In genomic region chr13:26423634-26424033, GRCh38 we compare ENCODE assay signal across 14 cellular contexts.
DNase-seq lines count a peak whose midpoint lies in the region; ATAC-seq and TF ChIP-seq lines count a peak whose summit lies in the region.
"Had no signal": no experiment of that assay in that cellular context is flagged by ENCODE, and none has a peak within 500 bp of the region (broad histone marks: within the 10 kb centered on the region; RNA-seq: fewer than 3 reads in every experiment).

No MANE protein-coding gene starts in this region.

- no peaks in the 10 kb centered on the region for H3K4me1 Mint-ChIP-seq in natural killer cell treated with Interleukin-12 subunit alpha and Interleukin-12 subunit beta and Interleukin-15 and Interleukin-18, amount 100 ng/mL, for 72 hours (ENCODE audit: low read depth in 2 of 2)

- no peaks in the 10 kb centered on the region for H3K36me3 Mint-ChIP-seq in natural killer cell treated with Interleukin-12 subunit alpha and Interleukin-12 subunit beta and Interleukin-15 and Interleukin-18, amount 100 ng/mL, for 72 hours

- peak overlapping the region; percentile 85 to 92 for H3K27ac ChIP-seq in coronary artery
- peak overlapping the region; percentile 44 for H3K27ac ChIP-seq in skeletal muscle tissue (ENCODE audit: low read depth, low read length)
- H3K27ac ChIP-seq in adrenal gland, result no peak overlapping the region

- peaks cover 10 to 24% of the 10 kb centered on the region in 2 donors for H3K27me3 Mint-ChIP-seq in natural killer cell treated with Interleukin-12 subunit alpha and Interleukin-12 subunit beta and Interleukin-15 and Interleukin-18, amount 100 ng/mL, for 72 hours

- no peak for TF ChIP-seq POLR2A in adrenal gland (IDR thresholded peaks at IDR 0.05)

- H3K9ac ChIP-seq in skeletal muscle tissue (ENCODE audit: low read depth in 1 of 3, low read length in 3 of 3), result no peak overlapping the region

- intact Hi-C loops in adrenal gland (cut with DNase I), result no loop called here

- H3K9me3 ChIP-seq in skeletal muscle tissue (ENCODE audit: control insufficient read depth in 3 of 3, low read length in 3 of 3) (no peaks in the 10 kb centered on the region), adrenal gland (replicated peaks in 1 of 3) (no peaks in the 10 kb centered on the region)
- H3K9me3 ChIP-seq: HAP-1 had no signal

- no peak overlapping the region for H3K4me3 Mint-ChIP-seq in natural killer cell treated with Interleukin-12 subunit alpha and Interleukin-12 subunit beta and Interleukin-15 and Interleukin-18, amount 100 ng/mL, for 72 hours
- H3K4me3 Mint-ChIP-seq: activated CD8-positive, alpha-beta T cell treated with anti-CD3 and anti-CD28 coated beads, Interleukin-2, amount 10 ng/mL, durations not matched to agents 7 days and 5 days; activated naive CD4-positive, alpha-beta T cell treated with anti-CD3 and anti-CD28 coated beads for 36 hours had no signal

- no peaks in the 10 kb centered on the region for H3K36me3 ChIP-seq in skeletal muscle tissue (ENCODE audit: control insufficient read depth in 3 of 3, insufficient read depth in 3 of 3, low read length in 3 of 3)
- H3K36me3 ChIP-seq in adrenal gland (replicated peaks in 1 of 2), result no peaks in the 10 kb centered on the region
- H3K36me3 ChIP-seq: HAP-1 had no signal

- H3K9me3 Mint-ChIP-seq in natural killer cell treated with Interleukin-12 subunit alpha and Interleukin-12 subunit beta and Interleukin-15 and Interleukin-18, amount 100 ng/mL, for 72 hours, result no peaks in the 10 kb centered on the region
- H3K9me3 Mint-ChIP-seq: activated naive CD4-positive, alpha-beta T cell treated with anti-CD3 and anti-CD28 coated beads for 36 hours had no signal

- H3K4me3 ChIP-seq in coronary artery (peak overlapping the region; percentile 37), skeletal muscle tissue (ENCODE audit: low read length in 3 of 3) (no peak overlapping the region), adrenal gland (no peak overlapping the region)
- H3K4me3 ChIP-seq: HAP-1 had no signal

- peaks cover 0 to 13% (median 6%) of the 10 kb centered on the region in 3 donors for H3K4me1 ChIP-seq in skeletal muscle tissue (ENCODE audit: control insufficient read depth in 3 of 3, insufficient read depth in 3 of 3, low read length in 3 of 3)
- H3K4me1 ChIP-seq in adrenal gland (replicated peaks in 1 of 2), result no peaks in the 10 kb centered on the region
- H3K4me1 ChIP-seq: HAP-1 had no signal

- no peak for ATAC-seq in HG03039 (IDR thresholded peaks at IDR 0.05; ENCODE audit: unreplicated experiment)
- no peak for ATAC-seq in natural killer cell treated with Interleukin-12 subunit alpha and Interleukin-12 subunit beta and Interleukin-15 and Interleukin-18, amount 100 ng/mL, for 72 hours
- ATAC-seq: activated CD8-positive, alpha-beta T cell treated with anti-CD3 and anti-CD28 coated beads, Interleukin-2, amount 10 ng/mL, durations not matched to agents 7 days and 5 days had no signal

- no peak overlapping the region for H3K27ac Mint-ChIP-seq in natural killer cell treated with Interleukin-12 subunit alpha and Interleukin-12 subunit beta and Interleukin-15 and Interleukin-18, amount 100 ng/mL, for 72 hours
- H3K27ac Mint-ChIP-seq: activated CD8-positive, alpha-beta T cell treated with anti-CD3 and anti-CD28 coated beads, Interleukin-2, amount 10 ng/mL, durations not matched to agents 7 days and 5 days; activated naive CD4-positive, alpha-beta T cell treated with anti-CD3 and anti-CD28 coated beads for 36 hours had no signal

- WGBS in adrenal gland, 4 donors, result 50 to 57% (median 51%) methylated on average over 3 of the region's 3 CpGs

- in situ Hi-C loops in G401 (cut with HindIII; ENCODE audit: low sequenced_read_pairs), result no loop called here

- peak; percentile 44 for DNase-seq in G401 (ENCODE audit: low spot score)
- peak; percentile 77 for DNase-seq in coronary artery (ENCODE audit: low spot score)
- DNase-seq in islet precursor cell, result peak; percentile 90
- DNase-seq in adrenal gland, result no peak
- DNase-seq in activated CD4-positive, alpha-beta T cell treated with anti-CD3 and anti-CD28 coated beads, Interleukin-2, amount 50 U/mL, for 48 hours, result no peak
- DNase-seq in natural killer cell treated with Interleukin-12 subunit alpha and Interleukin-12 subunit beta and Interleukin-15 and Interleukin-18, amount 100 ng/mL, for 72 hours (ENCODE audit: low spot score), result no peak
- DNase-seq: activated CD8-positive, alpha-beta T cell treated with anti-CD3 and anti-CD28 coated beads, Interleukin-2, amount 10 ng/mL, durations not matched to agents 7 days and 5 days; activated naive CD4-positive, alpha-beta T cell treated with anti-CD3 and anti-CD28 coated beads for 36 hours; DND-41; NCI-H2227 treated with DMSO at 0.1 percent for 48 hours; T-helper 9 cell had no signal

- TF ChIP-seq CTCF in coronary artery (IDR thresholded peaks at IDR 0.05) (no peak), adrenal gland (IDR thresholded peaks at IDR 0.05) (no peak)

- H3K27me3 ChIP-seq in skeletal muscle tissue (ENCODE audit: control insufficient read depth in 3 of 3, insufficient read depth in 3 of 3, low read length in 3 of 3) (peaks cover 0 to 3% (median 0%) of the 10 kb centered on the region in 3 donors), adrenal gland (no peaks in the 10 kb centered on the region)

Comparison
In these comparisons a context has a peak if more than half of its experiments do, and no peak if none do; other contexts are left out.
1. DNase-seq: peak in G401 (single experiment), coronary artery (single experiment) and islet precursor cell (single experiment); none in adrenal gland (0 of 7), activated CD4-positive, alpha-beta T cell treated with anti-CD3 and anti-CD28 coated beads, Interleukin-2, amount 50 U/mL, for 48 hours (0 of 2) and natural killer cell treated with Interleukin-12 subunit alpha and Interleukin-12 subunit beta and Interleukin-15 and Interleukin-18, amount 100 ng/mL, for 72 hours (single experiment).
2. H3K27ac ChIP-seq: peak in coronary artery (2 of 2) and skeletal muscle tissue (single experiment); none in adrenal gland (0 of 5).